In the genomic region with DNA sequence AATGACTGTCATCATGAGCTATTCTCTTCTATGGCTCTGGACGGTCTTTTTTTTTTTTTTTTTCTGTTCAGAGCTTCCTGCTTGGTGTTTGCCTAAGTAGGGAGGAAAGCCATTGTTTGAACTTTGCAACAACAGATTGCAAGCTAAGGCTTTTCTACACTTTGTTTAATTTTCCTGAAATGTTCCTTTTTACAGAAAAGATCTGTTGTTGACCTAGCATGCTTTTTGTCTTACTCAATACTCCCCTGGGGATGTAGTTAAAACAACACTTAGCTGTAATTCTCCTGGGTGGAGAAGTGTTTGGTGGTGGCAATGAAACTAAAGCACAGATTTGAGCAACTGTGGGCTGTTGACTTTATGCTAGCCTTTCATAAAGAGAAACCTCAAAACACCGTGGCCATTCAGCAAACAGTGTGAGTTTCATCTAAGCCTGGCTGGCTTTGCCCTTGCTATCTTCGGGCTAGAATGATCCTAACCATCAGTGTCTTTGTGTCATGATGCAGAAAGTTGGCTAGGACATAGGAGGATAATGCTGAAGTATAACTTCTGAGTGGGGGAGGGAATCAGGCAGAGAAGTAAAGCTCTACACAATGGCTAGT, we compare ENCODE assay signal across 8 cellular contexts.
DNase-seq lines count a peak whose midpoint lies in the region; ATAC-seq and TF ChIP-seq lines count a peak whose summit lies in the region.

No MANE protein-coding gene starts in this region.

- peaks cover 0 to 3% (median 0%) of the 10 kb centered on the region in 7 donors for H3K9me3 Mint-ChIP-seq in CD14-positive monocyte

- H3K36me3 Mint-ChIP-seq in CD14-positive monocyte: peaks cover 3 to 5% of the 10 kb centered on the region in 2 donors

- TF ChIP-seq CTCF in CD14-positive monocyte (IDR thresholded peaks at IDR 0.05): no peak

- intact Hi-C loops in CD14-positive monocyte (cut with micrococcal nuclease): no loop called here

- ATAC-seq in HG03175 (IDR thresholded peaks at IDR 0.05; ENCODE audit: unreplicated experiment): peak; percentile 87

- H3K36me3 ChIP-seq in adipocyte (ENCODE audit: control insufficient read depth, insufficient read depth, low read length, severe bottlenecking): no peaks in the 10 kb centered on the region

- H3K27me3 Mint-ChIP-seq in CD14-positive monocyte (ENCODE audit: low read depth in 3 of 3): no peaks in the 10 kb centered on the region

- peaks cover 84% of the 10 kb centered on the region for H3K4me1 Mint-ChIP-seq in CD14-positive monocyte

- H3K27ac Mint-ChIP-seq in CD14-positive monocyte: peak overlapping the region; percentile 86 to 95 (median 91)

- DNase-seq in CD14-positive monocyte (ENCODE audit: low spot score) (no peak), GM19240 (ENCODE audit: insufficient read length, low spot score) (peak; percentile 15), adipocyte (ENCODE audit: low read depth) (peak; percentile 77), lung microvascular endothelial cell (ENCODE audit: low read depth in 2 of 2) (peak; percentile 76 to 87)
- DNase-seq in activated CD4-positive, CD25-positive, alpha-beta regulatory T cell treated with anti-CD3 and anti-CD28 coated beads, Interleukin-2, amount 50 U/mL, for 72 hours: no peak
- DNase-seq in activated CD4-positive, alpha-beta T cell treated with anti-CD3 and anti-CD28 coated beads for 1 hour: no peak
- no peak for DNase-seq in stimulated activated CD4-positive, alpha-beta T cell treated with anti-CD3 and anti-CD28 coated beads, Interleukin-2, amount 100 ng/mL, for 24 hours

- peak overlapping the region; percentile 49 to 69 for H3K4me3 Mint-ChIP-seq in CD14-positive monocyte

- no peak overlapping the region for H3K9ac ChIP-seq in adipocyte (ENCODE audit: low read length)

- H3K27me3 ChIP-seq in adipocyte (replicated peaks; ENCODE audit: control insufficient read depth, insufficient read depth, low read length): no peaks in the 10 kb centered on the region

- H3K4me3 ChIP-seq in adipocyte (ENCODE audit: low read length): peak overlapping the region; percentile 5

- no peaks in the 10 kb centered on the region for H3K9me3 ChIP-seq in adipocyte (ENCODE audit: control insufficient read depth, low read length)

- H3K4me1 ChIP-seq in adipocyte (ENCODE audit: control insufficient read depth, insufficient read depth, low read length): peaks cover 32% of the 10 kb centered on the region

Comparison
In these comparisons a context has a peak if more than half of its experiments do, and no peak if none do; other contexts are left out.
1. DNase-seq: peak in GM19240 (single experiment), adipocyte (single experiment) and lung microvascular endothelial cell (2 of 2); none in CD14-positive monocyte (single experiment), activated CD4-positive, CD25-positive, alpha-beta regulatory T cell treated with anti-CD3 and anti-CD28 coated beads, Interleukin-2, amount 50 U/mL, for 72 hours (single experiment), activated CD4-positive, alpha-beta T cell treated with anti-CD3 and anti-CD28 coated beads for 1 hour (single experiment) and stimulated activated CD4-positive, alpha-beta T cell treated with anti-CD3 and anti-CD28 coated beads, Interleukin-2, amount 100 ng/mL, for 24 hours (0 of 2).